ENCODE assay signal across 13 cellular contexts in the genomic region with DNA sequence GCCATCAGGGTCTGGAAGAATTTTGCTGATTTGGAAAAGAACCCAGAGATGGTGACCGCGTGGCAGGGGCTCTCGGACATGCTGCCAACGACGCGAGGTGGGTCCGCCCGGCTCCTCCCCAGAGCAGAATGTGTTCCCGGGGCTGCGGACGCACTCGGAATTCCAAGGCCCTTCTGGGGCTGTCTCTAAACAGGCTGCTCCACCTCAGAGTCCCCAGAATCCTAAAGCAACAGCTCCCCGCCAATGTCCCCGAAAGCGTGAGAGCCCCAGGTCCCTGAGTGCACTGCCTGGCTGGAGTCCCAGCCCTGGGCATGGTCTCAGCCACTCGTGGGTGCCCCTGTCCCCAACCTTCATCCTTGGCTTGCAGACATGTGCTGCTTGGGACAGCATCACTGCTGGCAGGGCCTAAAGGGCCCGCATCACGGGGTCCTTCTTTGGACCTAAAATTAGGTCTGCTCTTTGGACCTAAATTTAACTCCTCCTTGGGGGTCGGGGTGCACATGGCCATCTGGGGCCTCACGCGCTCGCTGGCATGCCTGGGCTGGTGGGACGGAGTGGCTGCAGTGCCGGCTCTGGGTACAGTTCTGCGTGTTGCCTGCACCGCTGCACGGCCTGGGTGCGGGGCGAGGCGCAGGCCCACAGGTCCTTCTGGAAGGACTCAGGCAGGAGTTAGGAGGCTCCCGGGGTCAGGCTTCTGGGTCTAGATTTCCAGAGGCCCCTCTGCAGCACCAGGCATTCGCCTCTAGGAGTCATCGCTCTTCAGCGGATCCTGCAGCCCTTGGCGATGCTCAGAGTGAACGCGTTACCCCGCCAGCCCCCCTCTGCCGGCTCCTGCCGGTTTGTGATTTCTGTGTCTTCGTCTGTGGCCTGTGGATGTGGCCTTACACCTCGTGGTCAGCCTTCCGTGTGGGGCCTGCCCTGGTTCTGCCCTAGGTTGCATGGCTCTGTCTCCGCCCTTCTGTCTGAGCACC. TPM values are rescaled to one million over a fixed set of nuclear protein-coding genes. Genes with fewer than 3 reads are reported as not detected.
DNase-seq lines count a peak whose midpoint lies in the region; ATAC-seq and TF ChIP-seq lines count a peak whose summit lies in the region.
"Had no signal": no experiment of that assay in that cellular context is flagged by ENCODE, and none has a peak within 500 bp of the region (broad histone marks: within the 10 kb centered on the region; RNA-seq: fewer than 3 reads in every experiment).

No MANE protein-coding gene starts in this region.

- peak overlapping the region; percentile 11 for H3K4ac ChIP-seq in neuronal stem cell (ENCODE audit: low read length)

- H3K4me2 ChIP-seq in neuronal stem cell (ENCODE audit: insufficient read depth, low read length, poor library complexity, severe bottlenecking): no peak overlapping the region

- H3K27me3 Mint-ChIP-seq in CD14-positive monocyte (ENCODE audit: low read depth in 3 of 3): no peaks in the 10 kb centered on the region
- H3K27me3 Mint-ChIP-seq: IgD-negative memory B cell; natural killer cell treated with Interleukin-12 subunit alpha and Interleukin-12 subunit beta and Interleukin-15 and Interleukin-18, amount 100 ng/mL, for 72 hours; stimulated activated memory B cell treated with anti-CD40 and anti-IgM and Interleukin-4, amounts not matched to agents 10 μg/mL and 1 μg/mL and 100 μg/mL, for 72 hours had no signal

- H3K9me3 Mint-ChIP-seq in CD14-positive monocyte: peaks cover 0 to 7% (median 0%) of the 10 kb centered on the region in 7 donors
- H3K9me3 Mint-ChIP-seq: IgD-negative memory B cell; natural killer cell treated with Interleukin-12 subunit alpha and Interleukin-12 subunit beta and Interleukin-15 and Interleukin-18, amount 100 ng/mL, for 72 hours; stimulated activated memory B cell treated with anti-CD40 and anti-IgM and Interleukin-4, amounts not matched to agents 10 μg/mL and 1 μg/mL and 100 μg/mL, for 72 hours had no signal

- H2AFZ ChIP-seq in neuronal stem cell (ENCODE audit: low read length): no peak overlapping the region

- H3K23ac ChIP-seq in neuronal stem cell (ENCODE audit: low read depth, low read length, poor library complexity): peak overlapping the region; percentile 73

- H3K36me3 ChIP-seq in esophagus squamous epithelium: peaks cover 0 to 89% (median 7%) of the 10 kb centered on the region in 3 donors
- H3K36me3 ChIP-seq in neuronal stem cell (replicated peaks in 1 of 2; ENCODE audit: control insufficient read depth in 2 of 2, insufficient read depth in 2 of 2, low read length in 2 of 2): peaks cover 14 to 54% of the 10 kb centered on the region in 2 donors

- peaks cover 5% of the 10 kb centered on the region for H3K79me1 ChIP-seq in neuronal stem cell (ENCODE audit: low read depth, low read length)

- H2BK120ac ChIP-seq in neuronal stem cell (ENCODE audit: low read depth, low read length): peak overlapping the region; percentile 47

- DNase-seq in CD14-positive monocyte (ENCODE audit: low spot score): peak; percentile 33
- DNase-seq in NCI-H1694 (lab: John Stamatoyannopoulos, UW): peak; percentile 38
- DNase-seq in esophagus squamous epithelium (lab: John Stamatoyannopoulos, UW): no peak
- no peak for DNase-seq in neuronal stem cell (ENCODE audit: low spot score)
- DNase-seq in foreskin melanocyte: no peak
- no peak for DNase-seq in SIG-M5 (lab: John Stamatoyannopoulos, UW)
- DNase-seq in NOMO-1 (lab: John Stamatoyannopoulos, UW; ENCODE audit: unreplicated experiment in 2 of 2): no peak

- H3K4me3 ChIP-seq in esophagus squamous epithelium: no peak overlapping the region
- no peak overlapping the region for H3K4me3 ChIP-seq in neuronal stem cell (ENCODE audit: low read length in 2 of 2)
- H3K4me3 ChIP-seq: dorsolateral prefrontal cortex, upper lobe of left lung had no signal

- no peak overlapping the region for H2BK15ac ChIP-seq in neuronal stem cell (ENCODE audit: low read length)

- peak overlapping the region in 3 of 4 donors; percentile 23 to 58 (median 46) for H3K27ac ChIP-seq in esophagus squamous epithelium
- no peak overlapping the region for H3K27ac ChIP-seq in neuronal stem cell (replicated peaks; ENCODE audit: low read length)
- H3K27ac ChIP-seq: upper lobe of left lung had no signal

- no peak overlapping the region for H3K18ac ChIP-seq in neuronal stem cell (ENCODE audit: low read length)

- H2AK5ac ChIP-seq in neuronal stem cell (ENCODE audit: low read depth, low read length): peak overlapping the region; percentile 70

- ATAC-seq in GM21360 (IDR thresholded peaks at IDR 0.05; ENCODE audit: unreplicated experiment): no peak
- ATAC-seq: natural killer cell treated with Interleukin-12 subunit alpha and Interleukin-12 subunit beta and Interleukin-15 and Interleukin-18, amount 100 ng/mL, for 72 hours; stimulated activated memory B cell treated with anti-CD40 and anti-IgM and Interleukin-4, amounts not matched to agents 10 μg/mL and 1 μg/mL and 100 μg/mL, for 72 hours had no signal

- no peaks in the 10 kb centered on the region for H3K9me3 ChIP-seq in esophagus squamous epithelium
- H3K9me3 ChIP-seq in neuronal stem cell (replicated peaks in 1 of 2; ENCODE audit: control insufficient read depth in 2 of 2, insufficient read depth in 1 of 2, low read depth in 1 of 2, low read length in 2 of 2): peaks cover 2 to 9% of the 10 kb centered on the region in 2 donors
- H3K9me3 ChIP-seq: upper lobe of left lung had no signal

- TF ChIP-seq POLR2A in esophagus squamous epithelium (IDR thresholded peaks at IDR 0.05): no peak

- H2BK12ac ChIP-seq in neuronal stem cell (ENCODE audit: low read length): peak overlapping the region; percentile 22

- 94 to 100% methylated on average over 1 to 3 of the region's 44 CpGs for WGBS in esophagus squamous epithelium, 2 donors
- no CpG with 5 or more reads among the region's 44 CpGs for WGBS in neuronal stem cell (ENCODE audit: extremely low coverage in 2 of 2, insufficient read length in 2 of 2, insufficient replicate concordance in 1 of 2), 2 donors

- peak overlapping the region; percentile 82 for H3K14ac ChIP-seq in neuronal stem cell (ENCODE audit: low read length)

- no peaks in the 10 kb centered on the region for H3K4me1 Mint-ChIP-seq in CD14-positive monocyte
- H3K4me1 Mint-ChIP-seq: stimulated activated memory B cell treated with anti-CD40 and anti-IgM and Interleukin-4, amounts not matched to agents 10 μg/mL and 1 μg/mL and 100 μg/mL, for 72 hours had no signal

- H3K9ac ChIP-seq in neuronal stem cell (ENCODE audit: low read depth, low read length, poor library complexity): peak overlapping the region; percentile 44

- peak overlapping the region; percentile 24 for H2BK5ac ChIP-seq in neuronal stem cell (ENCODE audit: low read length)

- peak overlapping the region in 2 of 7 donors; percentile 11 to 14 for H3K27ac Mint-ChIP-seq in CD14-positive monocyte
- H3K27ac Mint-ChIP-seq: IgD-negative memory B cell; natural killer cell treated with Interleukin-12 subunit alpha and Interleukin-12 subunit beta and Interleukin-15 and Interleukin-18, amount 100 ng/mL, for 72 hours; stimulated activated memory B cell treated with anti-CD40 and anti-IgM and Interleukin-4, amounts not matched to agents 10 μg/mL and 1 μg/mL and 100 μg/mL, for 72 hours had no signal

- H3K4me3 Mint-ChIP-seq in CD14-positive monocyte: no peak overlapping the region
- H3K4me3 Mint-ChIP-seq: IgD-negative memory B cell; natural killer cell treated with Interleukin-12 subunit alpha and Interleukin-12 subunit beta and Interleukin-15 and Interleukin-18, amount 100 ng/mL, for 72 hours; stimulated activated memory B cell treated with anti-CD40 and anti-IgM and Interleukin-4, amounts not matched to agents 10 μg/mL and 1 μg/mL and 100 μg/mL, for 72 hours had no signal

- intact Hi-C loops in CD14-positive monocyte (cut with micrococcal nuclease) (no loop called here), esophagus squamous epithelium (cut with DNase I) (no loop called here)

- no peaks in the 10 kb centered on the region for H3K27me3 ChIP-seq in esophagus squamous epithelium
- H3K27me3 ChIP-seq in neuronal stem cell (ENCODE audit: control insufficient read depth in 3 of 3, insufficient read depth in 3 of 3, low read depth in 1 of 3, low read length in 3 of 3): no peaks in the 10 kb centered on the region
- H3K27me3 ChIP-seq: dorsolateral prefrontal cortex, upper lobe of left lung had no signal

- peaks cover 46 to 71% of the 10 kb centered on the region in 2 donors for H3K36me3 Mint-ChIP-seq in CD14-positive monocyte

- H4K8ac ChIP-seq in neuronal stem cell (ENCODE audit: low read depth, low read length): no peak overlapping the region

- TF ChIP-seq CTCF in CD14-positive monocyte (IDR thresholded peaks at IDR 0.05) (no peak), esophagus squamous epithelium (IDR thresholded peaks at IDR 0.05) (no peak)

- H3K4me1 ChIP-seq in esophagus squamous epithelium: peaks cover 0 to 29% (median 0%) of the 10 kb centered on the region in 3 donors
- H3K4me1 ChIP-seq in neuronal stem cell (ENCODE audit: control insufficient read depth in 2 of 2, insufficient read depth in 1 of 2, low read depth in 1 of 2, low read length in 2 of 2): no peaks in the 10 kb centered on the region

- H4K91ac ChIP-seq in neuronal stem cell (ENCODE audit: low read depth, low read length, poor library complexity): no peak overlapping the region

RNA-seq across cellular contexts. Expression of a gene that starts 41.9 kb away (rescaled TPM):
- polyA plus RNA-seq in CD14-positive monocyte: 10 to 100 TPM; 44.1 to 44.8 TPM
- 10 to 100 TPM; 16.7 to 23.8 (median 22.1) TPM for total RNA-seq in esophagus squamous epithelium
- 14.3 TPM for polyA plus RNA-seq in neuronal stem cell (2013, experiment 1 of 2)
- 13.1 TPM for polyA plus RNA-seq in neuronal stem cell (2013, experiment 2 of 2)

Comparison
In these comparisons a context has a peak if more than half of its experiments do, and no peak if none do; other contexts are left out.
1. DNase-seq: peak in CD14-positive monocyte (single experiment) and NCI-H1694 (single experiment); none in esophagus squamous epithelium (single experiment), neuronal stem cell (single experiment), foreskin melanocyte (single experiment), SIG-M5 (single experiment) and NOMO-1 (0 of 2).